12 cellular contexts compared by ENCODE assay signal in the genomic region with DNA sequence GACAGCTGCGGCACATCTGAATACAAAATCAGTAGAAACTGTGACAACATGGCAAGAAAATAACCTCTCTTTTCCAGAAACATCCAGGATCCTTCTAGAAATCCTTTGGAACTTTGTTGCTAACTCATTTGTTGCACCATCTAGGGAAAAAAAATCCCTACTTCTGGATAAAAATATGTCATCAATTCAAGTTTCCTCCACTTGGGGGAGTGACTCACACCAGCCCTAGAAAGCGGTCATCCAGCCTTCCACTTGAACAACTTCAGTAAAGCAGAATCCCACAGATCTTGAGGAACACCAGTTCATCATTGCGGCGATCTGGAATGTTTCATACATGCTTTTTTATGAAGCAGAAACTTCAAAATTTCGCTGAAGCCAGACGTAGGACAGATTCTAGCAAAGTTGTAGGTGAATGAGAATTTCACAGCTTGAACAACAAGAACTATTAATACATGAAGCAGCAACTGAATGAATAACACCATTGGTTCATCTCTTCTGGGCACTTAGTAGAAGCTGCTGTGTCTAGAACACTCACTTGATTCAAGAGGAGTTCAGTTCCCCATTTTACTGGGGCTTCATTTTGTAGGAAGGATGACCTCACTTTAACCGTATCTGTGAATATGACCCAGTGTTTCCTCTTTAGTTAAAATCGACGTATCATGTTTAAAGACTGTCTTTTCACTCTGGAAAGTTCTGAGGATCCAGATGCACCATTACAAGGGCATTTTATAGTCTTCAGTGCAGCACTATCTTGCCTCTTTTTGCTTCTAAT. TPM values are rescaled to one million over a fixed set of nuclear protein-coding genes. Genes with fewer than 3 reads are reported as not detected.
DNase-seq lines count a peak whose midpoint lies in the region; ATAC-seq and TF ChIP-seq lines count a peak whose summit lies in the region.
"Had no signal": no experiment of that assay in that cellular context is flagged by ENCODE, and none has a peak within 500 bp of the region (broad histone marks: within the 10 kb centered on the region; RNA-seq: fewer than 3 reads in every experiment).

No MANE protein-coding gene starts in this region.

- WGBS in thyroid gland, 2 donors, result 63 to 66% methylated on average over 9 of the region's 9 CpGs

- H3K36me3 ChIP-seq in thyroid gland, result no peaks in the 10 kb centered on the region

- H3K9me3 ChIP-seq in thyroid gland, result no peaks in the 10 kb centered on the region

- peak in 5 of 6 experiments; percentile 20 to 52 (median 36) for TF ChIP-seq CTCF in thyroid gland (IDR thresholded peaks at IDR 0.05)

- H3K4me3 ChIP-seq in thyroid gland (replicated peaks in 1 of 3), result no peak overlapping the region

- no peaks in the 10 kb centered on the region for H3K27me3 ChIP-seq in thyroid gland

- ATAC-seq in HG02973 (IDR thresholded peaks at IDR 0.05; ENCODE audit: unreplicated experiment), result no peak
- no peak for ATAC-seq in HG03354 (IDR thresholded peaks at IDR 0.05; ENCODE audit: poor library complexity, severe bottlenecking, unreplicated experiment)
- ATAC-seq: HCT116 had no signal

- no peak for TF ChIP-seq POLR2A in thyroid gland (IDR thresholded peaks at IDR 0.05)

- intact Hi-C loops in thyroid gland (cut with DNase I), result no loop called here

- H3K27ac ChIP-seq in thyroid gland, result no peak overlapping the region
- H3K27ac ChIP-seq: epithelial cell of prostate had no signal

- DNase-seq in SIG-M5 treated with dmso at 0.1 percent for 504 hours (lab: John Stamatoyannopoulos, UW; ENCODE audit: unreplicated experiment), result peak; percentile 0
- DNase-seq in SIG-M5 (lab: John Stamatoyannopoulos, UW), result no peak
- DNase-seq in NCI-H82 treated with DMSO at 0.1 percent for 48 hours (lab: John Stamatoyannopoulos, UW; ENCODE audit: unreplicated experiment), result peak; percentile 6
- peak; percentile 31 for DNase-seq in fibroblast of peridontal ligament (ENCODE audit: extremely low read depth)
- peak; percentile 17 to 35 for DNase-seq in thyroid gland
- DNase-seq in activated naive CD4-positive, alpha-beta T cell treated with Interleukin-2 at 50 U/mL for 16 hours, result no peak
- DNase-seq: NCI-H446 had no signal

- peaks cover 7 to 12% of the 10 kb centered on the region in 2 donors for H3K4me1 ChIP-seq in thyroid gland

RNA-seq across cellular contexts. Expression of a gene that starts 48.0 kb away (rescaled TPM):
- 1 to 10 TPM in 2 of 4 donors, not detected in 2; 1.2 to 1.5 TPM for total RNA-seq in thyroid gland
- total RNA-seq: osteocyte had no signal

Comparison
In these comparisons a context has a peak if more than half of its experiments do, and no peak if none do; other contexts are left out.
1. DNase-seq: peak in SIG-M5 treated with dmso at 0.1 percent for 504 hours (single experiment), NCI-H82 treated with DMSO at 0.1 percent for 48 hours (single experiment), fibroblast of peridontal ligament (single experiment) and thyroid gland (2 of 2); none in SIG-M5 (single experiment) and activated naive CD4-positive, alpha-beta T cell treated with Interleukin-2 at 50 U/mL for 16 hours (single experiment).